16 cellular contexts compared by ENCODE assay signal in genomic region chr14:64520699-64521098, GRCh38. TPM values are rescaled to one million over a fixed set of nuclear protein-coding genes. Genes with fewer than 3 reads are reported as not detected.
DNase-seq lines count a peak whose midpoint lies in the region; FAIRE-seq and TF ChIP-seq lines count a peak whose summit lies in the region.
"Had no signal": no experiment of that assay in that cellular context is flagged by ENCODE, and none has a peak within 500 bp of the region (broad histone marks: within the 10 kb centered on the region; RNA-seq: fewer than 3 reads in every experiment).

No MANE protein-coding gene starts in this region.

- TF ChIP-seq EP300 in SK-N-SH (IDR thresholded peaks at IDR 0.05; ENCODE audit: borderline replicate concordance in 1 of 2, low read depth in 1 of 2, low read length in 1 of 2): no peak

- CTCF ChIA-PET in SK-N-SH (lab: Yijun Ruan, JAX): interaction anchor here (0.9 to 4.6 kb wide), 2 partner anchors 9 to 10 kb away, joined by 3 to 48 read pairs; no protein-coding TSS in a partner anchor

- WGBS in SK-N-SH (ENCODE audit: low lambda C conversion rate): 91% methylated on average over 4 of the region's 4 CpGs

- no peaks in the 10 kb centered on the region for H3K27me3 Mint-ChIP-seq in activated naive CD8-positive, alpha-beta T cell treated with anti-CD3 and anti-CD28 coated beads for 36 hours

- no peak for TF ChIP-seq CTCF in KMS-11 (conservative IDR thresholded peaks at IDR 0.05; ENCODE audit: low read depth, low read length)
- TF ChIP-seq CTCF in osteoblast (IDR thresholded peaks at IDR 0.05; ENCODE audit: extremely low read depth, low read depth, low read length): no peak
- no peak for TF ChIP-seq CTCF in SK-N-SH (IDR thresholded peaks at IDR 0.05)

- H3K4me1 Mint-ChIP-seq in activated naive CD8-positive, alpha-beta T cell treated with anti-CD3 and anti-CD28 coated beads for 36 hours: peaks cover 20% of the 10 kb centered on the region
- H3K4me1 Mint-ChIP-seq: CD14-positive monocyte had no signal

- POLR2A ChIA-PET in SK-N-SH (lab: Yijun Ruan, JAX): no interaction called here

- peaks cover 95% of the 10 kb centered on the region for H3K4me1 ChIP-seq in KMS-11 (ENCODE audit: low read depth, poor library complexity, severe bottlenecking)
- H3K4me1 ChIP-seq in osteoblast (ENCODE audit: insufficient read depth, low read length): peaks cover 2% of the 10 kb centered on the region
- peaks cover 2 to 4% of the 10 kb centered on the region in 2 experiments; a peak in 2 of 4 replicates for H3K4me1 ChIP-seq in SK-N-SH (ENCODE audit: control insufficient read depth in 1 of 2, insufficient read depth in 2 of 2, low read depth in 1 of 2, low read length in 1 of 2)

- H3K36me3 ChIP-seq in KMS-11 (ENCODE audit: insufficient read depth): no peaks in the 10 kb centered on the region; the same call in 1 of the 2 replicates
- peaks cover 32% of the 10 kb centered on the region for H3K36me3 ChIP-seq in osteoblast (ENCODE audit: insufficient read depth, low read length)
- H3K36me3 ChIP-seq in SK-N-SH (replicated peaks in 1 of 2; ENCODE audit: control insufficient read depth in 1 of 2, insufficient read depth in 2 of 2, low read length in 1 of 2): peaks cover 34% of the 10 kb centered on the region in 2 experiments

- H3K9me3 Mint-ChIP-seq in activated naive CD8-positive, alpha-beta T cell treated with anti-CD3 and anti-CD28 coated beads for 36 hours: no peaks in the 10 kb centered on the region
- H3K9me3 Mint-ChIP-seq: CD14-positive monocyte had no signal

- no peak overlapping the region for H3K4me3 Mint-ChIP-seq in activated naive CD8-positive, alpha-beta T cell treated with anti-CD3 and anti-CD28 coated beads for 36 hours
- H3K4me3 Mint-ChIP-seq: CD14-positive monocyte had no signal

- peaks cover 79% of the 10 kb centered on the region for H3K79me2 ChIP-seq in KMS-11 (ENCODE audit: insufficient read depth, low read depth)
- peaks cover 86% of the 10 kb centered on the region for H3K79me2 ChIP-seq in osteoblast (ENCODE audit: insufficient read depth, low read length)
- peaks cover 95% of the 10 kb centered on the region for H3K79me2 ChIP-seq in SK-N-SH (ENCODE audit: insufficient read depth)

- H3K9me3 ChIP-seq in osteoblast (ENCODE audit: low read depth, low read length) (no peaks in the 10 kb centered on the region), SK-N-SH (no peaks in the 10 kb centered on the region)

- H3K27ac ChIP-seq in KMS-11 (peak overlapping the region; percentile 88), osteoblast (ENCODE audit: low read depth, low read length) (peak overlapping the region; percentile 21), SK-N-SH (ENCODE audit: low read depth in 2 of 2, low read length in 1 of 2) (no peak overlapping the region)

- H3K4me3 ChIP-seq in KMS-11 (IDR thresholded peaks at IDR 0.05; ENCODE audit: insufficient read depth, low read depth, low read length) (no peak overlapping the region), osteoblast (ENCODE audit: insufficient read depth, low read length) (no peak overlapping the region), SK-N-SH (ENCODE audit: low read depth in 2 of 2, low read length in 1 of 2) (no peak overlapping the region)

- peaks cover 12% of the 10 kb centered on the region for H3K36me3 Mint-ChIP-seq in activated naive CD8-positive, alpha-beta T cell treated with anti-CD3 and anti-CD28 coated beads for 36 hours

- H3K9me2 ChIP-seq in SK-N-SH: no peaks in the 10 kb centered on the region

- H4K20me1 ChIP-seq in KMS-11 (ENCODE audit: insufficient read depth) (no peaks in the 10 kb centered on the region), osteoblast (ENCODE audit: insufficient read depth, low read length) (peaks cover 63% of the 10 kb centered on the region), SK-N-SH (ENCODE audit: insufficient read depth) (peaks cover 66% of the 10 kb centered on the region)

- H3K4me2 ChIP-seq in KMS-11: peak overlapping the region; percentile 81
- H3K4me2 ChIP-seq in osteoblast (ENCODE audit: insufficient read depth, low read length): no peak overlapping the region
- H3K4me2 ChIP-seq in SK-N-SH: no peak overlapping the region

- H3F3A ChIP-seq in SK-N-SH (replicated peaks; ENCODE audit: insufficient read depth): peaks cover 12% of the 10 kb centered on the region

- H3K9ac ChIP-seq in KMS-11 (peak overlapping the region; percentile 31; the same call in 1 of the 2 replicates), SK-N-SH (no peak overlapping the region)

- no peak overlapping the region for H2AFZ ChIP-seq in KMS-11 (ENCODE audit: low read depth)
- H2AFZ ChIP-seq in osteoblast (ENCODE audit: low read length): no peak overlapping the region
- H2AFZ ChIP-seq in SK-N-SH (ENCODE audit: low read depth): no peak overlapping the region

- H3K27me3 ChIP-seq in KMS-11 (ENCODE audit: insufficient read depth, low read depth) (no peaks in the 10 kb centered on the region), osteoblast (ENCODE audit: insufficient read depth, low read length) (no peaks in the 10 kb centered on the region), SK-N-SH (ENCODE audit: insufficient read depth) (no peaks in the 10 kb centered on the region)

- peak; percentile 3 for FAIRE-seq in A204.1 (lab: Jason Lieb, UNC)
- peak; percentile 29 for FAIRE-seq in endometrium (lab: Jason Lieb, UNC)

- no peak overlapping the region for H3K27ac Mint-ChIP-seq in activated naive CD8-positive, alpha-beta T cell treated with anti-CD3 and anti-CD28 coated beads for 36 hours

- no peak for TF ChIP-seq RAD21 in SK-N-SH (IDR thresholded peaks at IDR 0.05; ENCODE audit: low read length)

- no peak for DNase-seq in osteoblast (ENCODE audit: insufficient read length, low spot score, missing footprints)
- DNase-seq in activated naive CD8-positive, alpha-beta T cell treated with anti-CD3 and anti-CD28 coated beads for 36 hours: no peak
- DNase-seq in SK-N-SH: no peak
- DNase-seq in NCI-H510A treated with DMSO at 0.1 percent for 48 hours (lab: John Stamatoyannopoulos, UW): no peak
- DNase-seq in NCI-H128 (lab: John Stamatoyannopoulos, UW; ENCODE audit: unreplicated experiment): no peak
- DNase-seq: Calu3, DND-41, GF-D8, HCEC 1CT, NCI-H1048, NCI-H1694 treated with DMSO at 0.1 percent for 48 hours, NCI-H446 treated with DMSO at 0.1 percent for 48 hours had no signal

TF ChIP-seq in SK-N-SH, 30 proteins besides CTCF, POLR2A, EP300 and RAD21 (continues in another document):
- TF ChIP-seq, protein P1, sequence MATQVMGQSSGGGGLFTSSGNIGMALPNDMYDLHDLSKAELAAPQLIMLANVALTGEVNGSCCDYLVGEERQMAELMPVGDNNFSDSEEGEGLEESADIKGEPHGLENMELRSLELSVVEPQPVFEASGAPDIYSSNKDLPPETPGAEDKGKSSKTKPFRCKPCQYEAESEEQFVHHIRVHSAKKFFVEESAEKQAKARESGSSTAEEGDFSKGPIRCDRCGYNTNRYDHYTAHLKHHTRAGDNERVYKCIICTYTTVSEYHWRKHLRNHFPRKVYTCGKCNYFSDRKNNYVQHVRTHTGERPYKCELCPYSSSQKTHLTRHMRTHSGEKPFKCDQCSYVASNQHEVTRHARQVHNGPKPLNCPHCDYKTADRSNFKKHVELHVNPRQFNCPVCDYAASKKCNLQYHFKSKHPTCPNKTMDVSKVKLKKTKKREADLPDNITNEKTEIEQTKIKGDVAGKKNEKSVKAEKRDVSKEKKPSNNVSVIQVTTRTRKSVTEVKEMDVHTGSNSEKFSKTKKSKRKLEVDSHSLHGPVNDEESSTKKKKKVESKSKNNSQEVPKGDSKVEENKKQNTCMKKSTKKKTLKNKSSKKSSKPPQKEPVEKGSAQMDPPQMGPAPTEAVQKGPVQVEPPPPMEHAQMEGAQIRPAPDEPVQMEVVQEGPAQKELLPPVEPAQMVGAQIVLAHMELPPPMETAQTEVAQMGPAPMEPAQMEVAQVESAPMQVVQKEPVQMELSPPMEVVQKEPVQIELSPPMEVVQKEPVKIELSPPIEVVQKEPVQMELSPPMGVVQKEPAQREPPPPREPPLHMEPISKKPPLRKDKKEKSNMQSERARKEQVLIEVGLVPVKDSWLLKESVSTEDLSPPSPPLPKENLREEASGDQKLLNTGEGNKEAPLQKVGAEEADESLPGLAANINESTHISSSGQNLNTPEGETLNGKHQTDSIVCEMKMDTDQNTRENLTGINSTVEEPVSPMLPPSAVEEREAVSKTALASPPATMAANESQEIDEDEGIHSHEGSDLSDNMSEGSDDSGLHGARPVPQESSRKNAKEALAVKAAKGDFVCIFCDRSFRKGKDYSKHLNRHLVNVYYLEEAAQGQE (IDR thresholded peaks at IDR 0.05; ENCODE audit: low read depth, low read length): no peak

RNA-seq across cellular contexts. Expression of gene ZBTB1, which starts 16.1 kb away (rescaled TPM):
- 60.4 and 67.7 TPM in 2 replicates for total RNA-seq in osteoblast
- total RNA-seq in activated naive CD8-positive, alpha-beta T cell treated with anti-CD3 and anti-CD28 coated beads for 36 hours: 10 to 100 TPM; 43.3 to 43.9 TPM
- polyA plus RNA-seq in SK-N-SH (2012; rRNA removed): 12.7 and 16.4 TPM in 2 replicates
- 16.9 and 19.7 TPM in 2 replicates for polyA plus RNA-seq in SK-N-SH (2012; cell fraction: cytosol; rRNA removed)
- 22.8 and 45.7 TPM in 2 replicates for polyA plus RNA-seq in SK-N-SH (2012; cell fraction: nucleus; rRNA removed)

RNA-seq across cellular contexts. Expression of gene ZBTB25, which starts 17.1 kb away (rescaled TPM):
- 9.8 and 10.6 TPM in 2 replicates for total RNA-seq in osteoblast
- 10 to 100 TPM; 24.0 to 26.0 TPM for total RNA-seq in activated naive CD8-positive, alpha-beta T cell treated with anti-CD3 and anti-CD28 coated beads for 36 hours
- 4.5 and 5.7 TPM in 2 replicates for polyA plus RNA-seq in SK-N-SH (2012; rRNA removed)
- 3.3 and 3.4 TPM in 2 replicates for polyA plus RNA-seq in SK-N-SH (2012; cell fraction: cytosol; rRNA removed)
- polyA plus RNA-seq in SK-N-SH (2012; cell fraction: nucleus; rRNA removed): 11.6 and 18.8 TPM in 2 replicates

RNA-seq across cellular contexts. Expression of gene HSPA2, which starts 19.8 kb away (rescaled TPM):
- 1.8 and 4.0 TPM in 2 replicates for total RNA-seq in osteoblast
- total RNA-seq in activated naive CD8-positive, alpha-beta T cell treated with anti-CD3 and anti-CD28 coated beads for 36 hours: 1 to 10 TPM; 1.9 to 2.0 TPM
- polyA plus RNA-seq in SK-N-SH (2012; rRNA removed): 13.9 and 20.8 TPM in 2 replicates
- 9.4 and 12.4 TPM in 2 replicates for polyA plus RNA-seq in SK-N-SH (2012; cell fraction: cytosol; rRNA removed)
- 11.4 and 14.2 TPM in 2 replicates for polyA plus RNA-seq in SK-N-SH (2012; cell fraction: nucleus; rRNA removed)

RNA-seq across cellular contexts. Expression of gene PPP1R36, which starts 29.1 kb away (rescaled TPM):
- total RNA-seq in osteoblast: 0.88 and 1.1 TPM in 2 replicates
- total RNA-seq in activated naive CD8-positive, alpha-beta T cell treated with anti-CD3 and anti-CD28 coated beads for 36 hours: under 1 TPM; 0.18 to 0.25 TPM
- 0.08 and 0.15 TPM in 2 replicates for polyA plus RNA-seq in SK-N-SH (2012; rRNA removed)
- 0.12 and 0.14 TPM in 2 replicates for polyA plus RNA-seq in SK-N-SH (2012; cell fraction: cytosol; rRNA removed)
- polyA plus RNA-seq in SK-N-SH (2012; cell fraction: nucleus; rRNA removed): 0.16 and 0.29 TPM in 2 replicates

RNA-seq across cellular contexts. Expression of gene AKAP5, which starts 55.4 kb away (rescaled TPM):
- 0.59 and 1.1 TPM in 2 replicates for total RNA-seq in osteoblast
- total RNA-seq in activated naive CD8-positive, alpha-beta T cell treated with anti-CD3 and anti-CD28 coated beads for 36 hours: 1 to 10 TPM; 1.2 to 1.4 TPM
- polyA plus RNA-seq in SK-N-SH (2012; rRNA removed): 0.28 and 0.36 TPM in 2 replicates
- 0.54 and 0.55 TPM in 2 replicates for polyA plus RNA-seq in SK-N-SH (2012; cell fraction: cytosol; rRNA removed)
- polyA plus RNA-seq in SK-N-SH (2012; cell fraction: nucleus; rRNA removed): 0.18 and 0.31 TPM in 2 replicates
- polyA plus RNA-seq: CD14-positive monocyte had no signal

Comparison
In these comparisons a context has a peak if more than half of its experiments do, and no peak if none do; other contexts are left out.
1. H3K27ac ChIP-seq: peak in KMS-11 (single experiment) and osteoblast (single experiment); none in SK-N-SH (0 of 2).